8 cellular contexts compared by ENCODE assay signal in genomic region chr19:18097993-18098890, GRCh38. TPM values are rescaled to one million over a fixed set of nuclear protein-coding genes. Genes with fewer than 3 reads are reported as not detected.
DNase-seq lines count a peak whose midpoint lies in the region; ATAC-seq, FAIRE-seq and TF ChIP-seq lines count a peak whose summit lies in the region.

No MANE protein-coding gene starts in this region.

- peak overlapping the region; percentile 35 for H3K4me3 ChIP-seq in cardiac muscle cell
- peak overlapping the region; percentile 71 to 74 for H3K4me3 ChIP-seq in kidney (ENCODE audit: low read length in 2 of 2)
- H3K4me3 ChIP-seq in transverse colon = peak overlapping the region; percentile 15 to 52 (median 28)

- in situ Hi-C loops in transverse colon (cut with MboI; ENCODE audit: low pct_ligation_motif_present in 1 of 4, low pct_unique_long_range_greater_than_20kb in 1 of 4, low sequenced_read_pairs in 3 of 4) = no loop called here

- CTCF ChIA-PET in activated CD4-positive, alpha-beta memory T cell treated with anti-CD3 and anti-CD28 coated beads, Interleukin-2, amount 10 ng/mL, durations not matched to agents 7 days and 5 days (lab: Charles Lee) = interaction anchor here (0.5 to 1.5 kb wide), 10 partner anchors 10 to 342 kb away, joined by 3 to 7 read pairs (median 4); partner anchors contain the start of genes CCDC124 and RPL18A

- DNase-seq in cardiac muscle cell (ENCODE audit: low read depth in 1 of 2, low spot score in 1 of 2) (no peak), Right ventricle myocardium inferior (ENCODE audit: missing footprints) (no peak), kidney (no peak), transverse colon (no peak), LoVo (ENCODE audit: low spot score) (no peak), T-helper 9 cell (no peak), kidney glomerular epithelial cell (lab: John Stamatoyannopoulos, UW) (no peak)
- DNase-seq in activated CD4-positive, alpha-beta memory T cell treated with anti-CD3 and anti-CD28 coated beads, Interleukin-2, amount 10 ng/mL, durations not matched to agents 7 days and 5 days = no peak

- intact Hi-C loops in Right ventricle myocardium inferior (cut with DNase I) (no loop called here), kidney (cut with DNase I) (no loop called here), transverse colon (cut with DNase I; ENCODE audit: low total_unique reads) (no loop called here)

- H3K9ac ChIP-seq in kidney (ENCODE audit: low read length in 2 of 2) = peak overlapping the region; percentile 34 to 77

- H3K4me1 Mint-ChIP-seq in activated CD4-positive, alpha-beta memory T cell treated with anti-CD3 and anti-CD28 coated beads, Interleukin-2, amount 10 ng/mL, durations not matched to agents 7 days and 5 days = peaks cover 35% of the 10 kb centered on the region

- no peaks in the 10 kb centered on the region for H3K36me3 Mint-ChIP-seq in activated CD4-positive, alpha-beta memory T cell treated with anti-CD3 and anti-CD28 coated beads, Interleukin-2, amount 10 ng/mL, durations not matched to agents 7 days and 5 days (ENCODE audit: low read depth)

- no peaks in the 10 kb centered on the region for H3K36me3 ChIP-seq in cardiac muscle cell
- no peaks in the 10 kb centered on the region for H3K36me3 ChIP-seq in kidney (ENCODE audit: control insufficient read depth in 1 of 2, insufficient read depth in 2 of 2, low read length in 2 of 2)
- no peaks in the 10 kb centered on the region for H3K36me3 ChIP-seq in transverse colon

- no peak overlapping the region for H3K27ac ChIP-seq in cardiac muscle cell
- H3K27ac ChIP-seq in kidney (ENCODE audit: low read depth in 2 of 2, low read length in 2 of 2) = no peak overlapping the region
- peak overlapping the region in 3 of 4 donors; percentile 33 to 52 (median 50) for H3K27ac ChIP-seq in transverse colon

- 23 to 40% methylated on average over 1 to 22 of the region's 22 CpGs for WGBS in transverse colon (ENCODE audit: low coverage in 1 of 2), 2 donors

- H3K27me3 ChIP-seq in cardiac muscle cell (peaks cover 15% of the 10 kb centered on the region), transverse colon (peaks cover 37% of the 10 kb centered on the region)

- TF ChIP-seq EP300 in transverse colon (IDR thresholded peaks at IDR 0.05; ENCODE audit: low read depth) = no peak

- peaks cover 7% of the 10 kb centered on the region for H3K27me3 Mint-ChIP-seq in activated CD4-positive, alpha-beta memory T cell treated with anti-CD3 and anti-CD28 coated beads, Interleukin-2, amount 10 ng/mL, durations not matched to agents 7 days and 5 days

- TF ChIP-seq CTCF in cardiac muscle cell (IDR thresholded peaks at IDR 0.05; ENCODE audit: low read depth, low read length) = no peak
- no peak for TF ChIP-seq CTCF in kidney (IDR thresholded peaks at IDR 0.05; ENCODE audit: borderline replicate concordance, extremely low read depth, insufficient read depth)
- no peak for TF ChIP-seq CTCF in transverse colon (IDR thresholded peaks at IDR 0.05)

- no peak for ATAC-seq in Right ventricle myocardium inferior

- no peak for FAIRE-seq in kidney (lab: Jason Lieb, UNC)

- H3K9me3 ChIP-seq in cardiac muscle cell (ENCODE audit: low read depth) (no peaks in the 10 kb centered on the region), kidney (ENCODE audit: control insufficient read depth in 1 of 2, low read length in 2 of 2) (no peaks in the 10 kb centered on the region), transverse colon (no peaks in the 10 kb centered on the region)

- peak overlapping the region; percentile 79 for H3K4me3 Mint-ChIP-seq in activated CD4-positive, alpha-beta memory T cell treated with anti-CD3 and anti-CD28 coated beads, Interleukin-2, amount 10 ng/mL, durations not matched to agents 7 days and 5 days

- POLR2A ChIA-PET in activated CD4-positive, alpha-beta memory T cell treated with anti-CD3 and anti-CD28 coated beads, Interleukin-2, amount 10 ng/mL, durations not matched to agents 7 days and 5 days (lab: Charles Lee) = interaction anchor here (1.1 to 2.3 kb wide), 5 partner anchors 11 to 53 kb away, joined by 3 to 23 read pairs (median 5); partner anchors contain the start of gene IL12RB1

- H3K4me1 ChIP-seq in cardiac muscle cell (ENCODE audit: low read depth) = no peaks in the 10 kb centered on the region
- H3K4me1 ChIP-seq in kidney (ENCODE audit: control insufficient read depth in 1 of 2, insufficient read depth in 1 of 2, low read depth in 1 of 2, low read length in 2 of 2) = peaks cover 0 to 13% of the 10 kb centered on the region in 2 donors
- H3K4me1 ChIP-seq in transverse colon = peaks cover 7 to 23% (median 18%) of the 10 kb centered on the region in 4 donors

- TF ChIP-seq POLR2A in transverse colon (IDR thresholded peaks at IDR 0.05) = no peak

- no peaks in the 10 kb centered on the region for H3K9me3 Mint-ChIP-seq in activated CD4-positive, alpha-beta memory T cell treated with anti-CD3 and anti-CD28 coated beads, Interleukin-2, amount 10 ng/mL, durations not matched to agents 7 days and 5 days

- peak overlapping the region; percentile 16 for H3K27ac Mint-ChIP-seq in activated CD4-positive, alpha-beta memory T cell treated with anti-CD3 and anti-CD28 coated beads, Interleukin-2, amount 10 ng/mL, durations not matched to agents 7 days and 5 days

RNA-seq across cellular contexts. Expression of gene MAST3, which starts 0.7 kb away (rescaled TPM):
- total RNA-seq in cardiac muscle cell (6.6 and 8.1 TPM in 2 replicates), Right ventricle myocardium inferior (5.5 TPM), kidney (16.0 TPM), transverse colon (10 to 100 TPM; 27.2 to 53.5 (median 32.7) TPM)
- polyA plus RNA-seq in cardiac muscle cell (5.5 and 8.4 TPM in 2 replicates), kidney (ENCODE audit: insufficient read depth, low read depth, low replicate concordance) (5.6 TPM)
- total RNA-seq in activated CD4-positive, alpha-beta memory T cell treated with anti-CD3 and anti-CD28 coated beads, Interleukin-2, amount 10 ng/mL, durations not matched to agents 7 days and 5 days = 10 to 100 TPM; 29.2 to 29.9 TPM

RNA-seq across cellular contexts. Expression of gene IL12RB1, which starts 11.5 kb away (rescaled TPM):
- total RNA-seq in cardiac muscle cell = not detected in 2 replicates
- not detected in 2 replicates for polyA plus RNA-seq in cardiac muscle cell
- total RNA-seq in Right ventricle myocardium inferior = 1.1 TPM
- 10 to 100 TPM; 66.1 to 70.6 TPM for total RNA-seq in activated CD4-positive, alpha-beta memory T cell treated with anti-CD3 and anti-CD28 coated beads, Interleukin-2, amount 10 ng/mL, durations not matched to agents 7 days and 5 days
- total RNA-seq in kidney = 3.2 TPM
- 0.45 TPM for polyA plus RNA-seq in kidney (ENCODE audit: insufficient read depth, low read depth, low replicate concordance)
- 1 to 10 TPM in 1 of 4 donors, under 1 TPM in 1, not detected in 2; 0.55 to 2.1 TPM for total RNA-seq in transverse colon

RNA-seq across cellular contexts. Expression of gene PIK3R2, which starts 54.7 kb away (rescaled TPM):
- total RNA-seq in cardiac muscle cell (64.7 and 72.0 TPM in 2 replicates), Right ventricle myocardium inferior (21.7 TPM), kidney (29.6 TPM), transverse colon (100 to 1,000 TPM in 1 of 4 donors, 10 to 100 TPM in 3; 30.5 to 135 (median 31.2) TPM)
- polyA plus RNA-seq in cardiac muscle cell (48.5 and 53.8 TPM in 2 replicates), kidney (ENCODE audit: insufficient read depth, low read depth, low replicate concordance) (10.1 TPM)
- total RNA-seq in activated CD4-positive, alpha-beta memory T cell treated with anti-CD3 and anti-CD28 coated beads, Interleukin-2, amount 10 ng/mL, durations not matched to agents 7 days and 5 days = 10 to 100 TPM; 10.9 to 11.3 TPM

Comparison
In these comparisons a context has a peak if more than half of its experiments do, and no peak if none do; other contexts are left out.
1. H3K27ac ChIP-seq: peak in transverse colon (3 of 4); none in cardiac muscle cell (single experiment) and kidney (0 of 2).
2. RNA of gene IL12RB1, which starts 11.5 kb away (total RNA-seq): 66.1 to 70.6 TPM in activated CD4-positive, alpha-beta memory T cell treated with anti-CD3 and anti-CD28 coated beads, Interleukin-2, amount 10 ng/mL, durations not matched to agents 7 days and 5 days; 3.2 TPM in kidney (single experiment), 1.1 TPM in Right ventricle myocardium inferior (single experiment), 0.55 to 2.1 TPM in transverse colon and not detected in cardiac muscle cell; every median in the first group is over 10 times any median in the second.
3. Peak in every context shown above with its lines, with median percentiles within 50 percentile points of each other: H3K4me3 ChIP-seq.